In genomic region chr6:135265278-135265677, GRCh38 we compare ENCODE assay signal across 14 cellular contexts.
"Had no signal": no experiment of that assay in that cellular context is flagged by ENCODE, and none has a peak within 500 bp of the region (broad histone marks: within the 10 kb centered on the region; RNA-seq: fewer than 3 reads in every experiment).

No MANE protein-coding gene starts in this region.

- H3K27me3 ChIP-seq: adrenal gland, colonic mucosa, right lobe of liver, upper lobe of left lung had no signal

- H3K4me1 ChIP-seq: adrenal gland, right lobe of liver had no signal

- H3K4me3 ChIP-seq: adrenal gland, colonic mucosa, mucosa of descending colon, prostate gland, right lobe of liver, upper lobe of left lung had no signal

- H3K9me3 ChIP-seq: adrenal gland, colonic mucosa, mucosa of descending colon, prostate gland, right lobe of liver, upper lobe of left lung had no signal

- H3K36me3 ChIP-seq: adrenal gland, colonic mucosa, prostate gland, right lobe of liver, upper lobe of left lung had no signal

- H3K27ac ChIP-seq: adrenal gland, prostate gland, right lobe of liver, upper lobe of left lung had no signal

- ATAC-seq: left lobe of liver; mucosa of descending colon; natural killer cell treated with Interleukin-12 subunit alpha and Interleukin-12 subunit beta and Interleukin-15 and Interleukin-18, amount 100 ng/mL, for 72 hours; right lobe of liver had no signal

- DNase-seq: activated naive CD4-positive, alpha-beta T cell treated with anti-CD3 and anti-CD28 coated beads for 36 hours; adrenal gland; caudate nucleus; colonic mucosa; islet precursor cell; mammary epithelial cell; mucosa of descending colon; nucleus accumbens; right lobe of liver; stimulated activated naive CD4-positive, alpha-beta T cell had no signal
